In the genomic region with DNA sequence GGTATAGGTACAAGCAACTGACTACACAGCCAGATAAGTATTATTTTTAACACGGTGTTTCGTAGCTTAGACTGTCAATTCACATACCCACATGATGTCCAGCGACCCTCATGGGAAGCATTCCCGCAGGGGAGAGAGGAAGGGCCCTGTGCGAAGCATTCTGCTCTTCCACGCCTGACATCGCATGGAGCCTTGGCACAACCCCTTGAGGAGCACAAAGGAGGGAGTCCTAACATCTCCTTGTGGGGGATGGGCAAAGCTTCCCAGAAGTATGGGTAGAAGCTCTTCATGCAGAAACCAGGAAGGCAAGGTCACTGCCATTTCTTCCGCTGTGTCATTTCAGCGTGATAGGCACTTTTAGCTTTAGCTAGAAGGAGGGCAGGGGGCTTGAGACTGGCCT, we compare ENCODE assay signal across 18 cellular contexts. TPM values are rescaled to one million over a fixed set of nuclear protein-coding genes. Genes with fewer than 3 reads are reported as not detected.
DNase-seq lines count a peak whose midpoint lies in the region; ATAC-seq and TF ChIP-seq lines count a peak whose summit lies in the region.
"Had no signal": no experiment of that assay in that cellular context is flagged by ENCODE, and none has a peak within 500 bp of the region (broad histone marks: within the 10 kb centered on the region; RNA-seq: fewer than 3 reads in every experiment).

No MANE protein-coding gene starts in this region.

- H3K27ac ChIP-seq in ACC112 (ENCODE audit: low read depth, low read length) (peak overlapping the region; percentile 87), HUES48 (ENCODE audit: low read depth, low read length) (peak overlapping the region; percentile 43)
- H3K27ac ChIP-seq in effector memory CD4-positive, alpha-beta T cell (ENCODE audit: insufficient read depth, low read length, poor library complexity, severe bottlenecking) = no peak overlapping the region
- H3K27ac ChIP-seq: coronary artery, testis had no signal

- POLR2A ChIA-PET in naive thymus-derived CD8-positive, alpha-beta T cell (lab: Charles Lee) = interaction anchor here (0.7 to 34.6 kb wide), 6 partner anchors 10 to 29 kb away, joined by 3 to 629 read pairs (median 5); partner anchors contain the start of gene USP3

- H3K4me1 Mint-ChIP-seq in brain = peaks cover 45% of the 10 kb centered on the region
- peaks cover 32 to 75% (median 69%) of the 10 kb centered on the region in 4 donors for H3K4me1 Mint-ChIP-seq in naive thymus-derived CD8-positive, alpha-beta T cell

- H3K4me1 ChIP-seq in ACC112 (ENCODE audit: control insufficient read depth, insufficient read depth, low read length, unreplicated experiment) (peaks cover 49% of the 10 kb centered on the region), HUES48 (ENCODE audit: control insufficient read depth, insufficient read depth, low read length) (0 out of 2 replicates have a peak, but pooled peaks cover 8% of the 10 kb centered on the region)
- H3K4me1 ChIP-seq in effector memory CD4-positive, alpha-beta T cell (ENCODE audit: control insufficient read depth, insufficient read depth, low read length, poor library complexity, severe bottlenecking) = peaks cover 54% of the 10 kb centered on the region

- no peaks in the 10 kb centered on the region for H3K27me3 ChIP-seq in ACC112 (ENCODE audit: insufficient read depth, low read length)
- no peaks in the 10 kb centered on the region for H3K27me3 ChIP-seq in HUES48 (ENCODE audit: control insufficient read depth, insufficient read depth, low read length)
- H3K27me3 ChIP-seq in effector memory CD4-positive, alpha-beta T cell (replicated peaks; ENCODE audit: control insufficient read depth, insufficient read depth, low read length, poor library complexity, severe bottlenecking) = no peaks in the 10 kb centered on the region
- H3K27me3 ChIP-seq: pancreas, testis had no signal

- H2AFZ ChIP-seq in ACC112 (ENCODE audit: low read length, unreplicated experiment) = peak overlapping the region; percentile 99

- H3K79me2 ChIP-seq in ACC112 (ENCODE audit: control insufficient read depth, insufficient read depth, low read length, unreplicated experiment) = no peaks in the 10 kb centered on the region

- peaks cover 6% of the 10 kb centered on the region for H3K27me3 Mint-ChIP-seq in brain
- H3K27me3 Mint-ChIP-seq in naive thymus-derived CD8-positive, alpha-beta T cell = no peaks in the 10 kb centered on the region

- H3K4me3 ChIP-seq in ACC112 (ENCODE audit: low read depth, low read length) (peak overlapping the region; percentile 49; the same call in 1 of the 2 replicates), HUES48 (ENCODE audit: low read depth, low read length) (no peak overlapping the region)
- H3K4me3 ChIP-seq in effector memory CD4-positive, alpha-beta T cell (ENCODE audit: insufficient read depth, low read depth, low read length, poor library complexity, severe bottlenecking) = no peak overlapping the region
- H3K4me3 ChIP-seq: coronary artery, lower lobe of right lung, pancreas, testis had no signal

- H3K9ac ChIP-seq in HUES48 (ENCODE audit: low read depth, low read length) = no peak overlapping the region

- H3K9me3 ChIP-seq in HUES48 (ENCODE audit: control insufficient read depth, insufficient read depth, low read length) = no peaks in the 10 kb centered on the region
- H3K9me3 ChIP-seq in effector memory CD4-positive, alpha-beta T cell (ENCODE audit: control insufficient read depth, low read length) = no peaks in the 10 kb centered on the region
- H3K9me3 ChIP-seq: lower lobe of right lung, pancreas, testis had no signal

- no peak overlapping the region for H3K4me3 Mint-ChIP-seq in brain
- no peak overlapping the region for H3K4me3 Mint-ChIP-seq in naive thymus-derived CD8-positive, alpha-beta T cell

- H3K9me3 Mint-ChIP-seq in brain = peaks cover 0 to 18% (median 0%) of the 10 kb centered on the region in 5 experiments
- no peaks in the 10 kb centered on the region for H3K9me3 Mint-ChIP-seq in naive thymus-derived CD8-positive, alpha-beta T cell

- peak overlapping the region in 3 of 5 experiments; percentile 6 to 77 (median 12) for H3K27ac Mint-ChIP-seq in brain
- H3K27ac Mint-ChIP-seq in naive thymus-derived CD8-positive, alpha-beta T cell = peak overlapping the region in 9 of 10 donors; percentile 6 to 100 (median 83)

- ATAC-seq in naive thymus-derived CD8-positive, alpha-beta T cell = no peak
- ATAC-seq in GM19397 (IDR thresholded peaks at IDR 0.05; ENCODE audit: unreplicated experiment) (no peak), GM19452 (IDR thresholded peaks at IDR 0.05; ENCODE audit: unreplicated experiment) (no peak)

- no peaks in the 10 kb centered on the region for H3K36me3 Mint-ChIP-seq in brain
- H3K36me3 Mint-ChIP-seq in naive thymus-derived CD8-positive, alpha-beta T cell = no peaks in the 10 kb centered on the region

- no peak for DNase-seq in naive thymus-derived CD8-positive, alpha-beta T cell
- DNase-seq in KG1 (lab: John Stamatoyannopoulos, UW) = no peak
- DNase-seq in effector memory CD4-positive, alpha-beta T cell = no peak
- DNase-seq: activated CD4-positive, alpha-beta T cell treated with anti-CD3 and anti-CD28 coated beads for 1 hour; AML-193; amygdala; DND-41; lower lobe of right lung; NCI-H1105; NCI-H2227 treated with DMSO at 0.1 percent for 48 hours; pancreas; testis had no signal

- TF ChIP-seq CTCF in brain (conservative IDR thresholded peaks at IDR 0.05) = no peak

- no peaks in the 10 kb centered on the region for H3K36me3 ChIP-seq in ACC112 (ENCODE audit: insufficient read depth, low read length)
- H3K36me3 ChIP-seq in HUES48 (ENCODE audit: control insufficient read depth, insufficient read depth, low read length) = no peaks in the 10 kb centered on the region
- H3K36me3 ChIP-seq in effector memory CD4-positive, alpha-beta T cell (ENCODE audit: control insufficient read depth, insufficient read depth, low read length) = no peaks in the 10 kb centered on the region
- H3K36me3 ChIP-seq: lower lobe of right lung, pancreas had no signal

RNA-seq across cellular contexts. Expression of gene USP3, which starts 28.7 kb away (rescaled TPM):
- polyA plus RNA-seq in brain (ENCODE audit: insufficient read depth, low read depth, low replicate concordance) = 20.7 TPM
- 100 to 1,000 TPM; 128 to 136 TPM for total RNA-seq in naive thymus-derived CD8-positive, alpha-beta T cell
- 10 to 100 TPM; 31.6 to 42.9 (median 36.9) TPM for polyA plus RNA-seq in naive thymus-derived CD8-positive, alpha-beta T cell
